23 cellular contexts compared by ENCODE assay signal in the genomic region with DNA sequence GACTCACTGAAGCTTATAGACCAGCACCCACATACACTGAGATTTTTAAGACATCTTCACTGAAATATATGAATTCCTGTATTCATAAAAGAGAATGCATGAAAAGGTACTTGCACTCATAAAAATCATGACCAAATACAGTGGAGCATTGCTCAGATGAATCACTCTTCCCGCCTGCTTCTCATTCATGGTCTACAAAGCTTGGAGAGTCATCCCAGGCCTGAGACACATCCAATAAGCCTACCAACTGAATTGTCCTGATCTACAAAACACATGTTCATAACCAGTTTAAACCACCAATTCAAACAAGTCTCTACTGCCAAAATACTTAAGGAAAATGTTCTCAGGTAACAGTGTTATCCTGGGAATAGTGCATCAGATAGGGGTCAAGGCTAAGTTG. TPM values are rescaled to one million over a fixed set of nuclear protein-coding genes. Genes with fewer than 3 reads are reported as not detected.
A peak's percentile ranks its signal among the peaks of the same experiment; 100 is the strongest.
DNase-seq lines count a peak whose midpoint lies in the region; ATAC-seq and TF ChIP-seq lines count a peak whose summit lies in the region.
"Had no signal": no experiment of that assay in that cellular context is flagged by ENCODE, and none has a peak within 500 bp of the region (broad histone marks: within the 10 kb centered on the region; RNA-seq: fewer than 3 reads in every experiment).

No MANE protein-coding gene starts in this region.

- in situ Hi-C loops in KBM-7 (cut with MboI; ENCODE audit: low pct_unique_long_range_greater_than_20kb, low sequenced_read_pairs), result loop anchor here (25.0 kb wide), 1 partner anchor 217 kb away; no protein-coding TSS in a partner anchor

- peak; percentile 28 for DNase-seq in AG08395 (ENCODE audit: low spot score)
- DNase-seq in DMS79 (lab: John Stamatoyannopoulos, UW), result peak; percentile 23
- DNase-seq in RKO (ENCODE audit: low spot score), result peak; percentile 12
- DNase-seq in kidney glomerular epithelial cell (lab: John Stamatoyannopoulos, UW), result peak; percentile 24
- no peak for DNase-seq in KBM-7
- DNase-seq in lower leg skin (ENCODE audit: low spot score in 2 of 2), result no peak
- DNase-seq: Calu3; CD8-positive, alpha-beta memory T cell; HFFc6; IMR-90; NCI-H1417; NCI-H1694 treated with DMSO at 0.1 percent for 48 hours; NCI-H446; NCI-H524 treated with DMSO at 0.1 percent for 48 hours; NCI-H774; PC-9; Right ventricle myocardium superior; RPMI8226; T-helper 1 cell had no signal

- H3K4me3 ChIP-seq in lower leg skin (ENCODE audit: low read depth, poor library complexity, severe bottlenecking), result no peak overlapping the region
- H3K4me3 ChIP-seq: GM23338, HAP-1, PC-9 had no signal

- no peak for ATAC-seq in HG03025 (IDR thresholded peaks at IDR 0.05; ENCODE audit: low FRiP score, unreplicated experiment)
- ATAC-seq: GM23338 had no signal

- TF ChIP-seq CTCF in lower leg skin (IDR thresholded peaks at IDR 0.05), result no peak

- 85 to 100% methylated on average over 1 of the region's 1 CpG for WGBS in lower leg skin, 2 donors

- intact Hi-C loops in lower leg skin (cut with DNase I; ENCODE audit: low total_unique reads), result no loop called here

- no peak for TF ChIP-seq POLR2A in lower leg skin (IDR thresholded peaks at IDR 0.05)

RNA-seq across cellular contexts. Expression of gene PROM1, which starts 38.1 kb away (rescaled TPM):
- total RNA-seq in lower leg skin, result 1 to 10 TPM; 1.3 to 7.6 (median 2.9) TPM
- total RNA-seq: B cell, IMR-90, PC-9 had no signal

Comparison
In these comparisons a context has a peak if more than half of its experiments do, and no peak if none do; other contexts are left out.
1. DNase-seq: peak in AG08395 (single experiment), DMS79 (single experiment), RKO (single experiment) and kidney glomerular epithelial cell (single experiment); none in KBM-7 (single experiment) and lower leg skin (0 of 2).